ENCODE assay signal across 1 cellular context in the genomic region with DNA sequence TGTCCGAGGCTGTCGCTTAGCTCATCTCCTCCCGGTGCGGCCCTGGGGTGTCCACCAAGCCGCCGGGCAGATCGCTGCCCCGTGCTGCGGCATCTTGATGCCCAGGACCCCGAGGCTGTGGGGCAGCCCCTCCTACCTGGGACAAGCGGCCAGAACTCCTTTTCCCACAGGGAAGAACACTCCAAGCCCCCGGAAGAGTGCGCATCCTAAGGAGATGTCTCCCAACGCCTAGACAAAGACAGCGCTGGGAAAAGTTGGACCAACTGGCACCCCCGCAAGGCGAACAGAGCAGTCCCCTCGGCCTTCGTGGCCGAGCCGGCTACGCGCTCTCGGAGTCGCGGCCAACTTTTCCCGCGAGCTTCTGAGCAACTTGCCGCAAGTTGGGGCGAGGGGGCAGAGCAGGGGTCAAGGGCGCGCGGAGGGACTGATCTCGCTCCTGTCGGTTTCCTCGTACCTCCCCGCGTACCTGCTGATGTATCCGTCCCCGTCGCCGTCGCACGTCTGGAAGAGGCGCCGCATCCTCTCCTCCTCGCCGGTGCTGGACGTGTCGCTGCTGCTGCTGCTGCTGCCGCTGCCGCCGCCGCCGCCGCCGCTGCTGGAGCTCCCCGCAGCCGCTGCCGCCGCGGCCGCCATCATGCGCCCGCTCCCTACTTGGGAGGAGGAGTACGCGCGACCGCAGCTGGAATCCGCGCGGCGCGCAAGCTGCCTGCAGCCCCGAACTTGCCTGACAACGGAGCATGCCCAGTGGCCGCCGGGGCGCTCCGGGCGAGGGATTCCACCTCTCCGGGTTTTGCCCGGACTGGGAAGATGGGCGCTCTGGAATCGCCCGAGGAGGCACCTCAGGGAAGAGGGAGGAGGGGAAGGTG.
A peak's percentile ranks its signal among the peaks of the same experiment; 100 is the strongest.
TF ChIP-seq lines count a peak whose summit lies in the region.

A gene (minus strand): TSS at position 675 of the 866 bp plus-strand sequence.

TF ChIP-seq in WTC11, 78 proteins besides CTCF, POLR2A, EP300 and RAD21 (continued from another document and continues in another):
- TF ChIP-seq, protein P1, sequence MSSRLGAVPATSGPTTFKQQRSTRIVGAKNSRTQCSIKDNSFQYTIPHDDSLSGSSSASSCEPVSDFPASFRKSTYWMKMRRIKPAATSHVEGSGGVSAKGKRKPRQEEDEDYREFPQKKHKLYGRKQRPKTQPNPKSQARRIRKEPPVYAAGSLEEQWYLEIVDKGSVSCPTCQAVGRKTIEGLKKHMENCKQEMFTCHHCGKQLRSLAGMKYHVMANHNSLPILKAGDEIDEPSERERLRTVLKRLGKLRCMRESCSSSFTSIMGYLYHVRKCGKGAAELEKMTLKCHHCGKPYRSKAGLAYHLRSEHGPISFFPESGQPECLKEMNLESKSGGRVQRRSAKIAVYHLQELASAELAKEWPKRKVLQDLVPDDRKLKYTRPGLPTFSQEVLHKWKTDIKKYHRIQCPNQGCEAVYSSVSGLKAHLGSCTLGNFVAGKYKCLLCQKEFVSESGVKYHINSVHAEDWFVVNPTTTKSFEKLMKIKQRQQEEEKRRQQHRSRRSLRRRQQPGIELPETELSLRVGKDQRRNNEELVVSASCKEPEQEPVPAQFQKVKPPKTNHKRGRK (CRISPR knock-in tag; IDR thresholded peaks at IDR 0.05; ENCODE audit: borderline replicate concordance) = 0 out of 2 replicates have a peak, but pooled peaks have one; percentile 41
- TF ChIP-seq IRF2 (CRISPR knock-in tag; IDR thresholded peaks at IDR 0.05; ENCODE audit: borderline replicate concordance, low read depth) (no peak), FOXK1 (CRISPR knock-in tag; IDR thresholded peaks at IDR 0.05) (peak; percentile 61; the same call in 1 of the 2 replicates), FOXP1 (CRISPR knock-in tag; IDR thresholded peaks at IDR 0.05; ENCODE audit: borderline replicate concordance) (peak; percentile 94), HMGA2 (CRISPR knock-in tag; IDR thresholded peaks at IDR 0.05) (no peak), TCF7 (CRISPR knock-in tag; IDR thresholded peaks at IDR 0.05; ENCODE audit: low read depth) (0 out of 2 replicates have a peak, but pooled peaks have one; percentile 74), PRRX2 (CRISPR knock-in tag; IDR thresholded peaks at IDR 0.05) (no peak), MXD4 (CRISPR knock-in tag; IDR thresholded peaks at IDR 0.05; ENCODE audit: borderline replicate concordance) (no peak), NFATC4 (CRISPR knock-in tag; IDR thresholded peaks at IDR 0.05) (no peak), ZNF263 (CRISPR knock-in tag; IDR thresholded peaks at IDR 0.05; ENCODE audit: low read depth) (peak; percentile 70; the same call in 1 of the 2 replicates), NFYB (CRISPR knock-in tag; conservative IDR thresholded peaks at IDR 0.05; ENCODE audit: low read depth) (0 out of 2 replicates have a peak, but pooled peaks have one; percentile 18), CREM (CRISPR knock-in tag; IDR thresholded peaks at IDR 0.05) (peak; percentile 78; the same call in 1 of the 2 replicates), ZNF138 (CRISPR knock-in tag; conservative IDR thresholded peaks at IDR 0.05) (peak; percentile 77), OVOL2 (CRISPR knock-in tag; IDR thresholded peaks at IDR 0.05; ENCODE audit: borderline replicate concordance) (no peak), TP53 (CRISPR knock-in tag; IDR thresholded peaks at IDR 0.05) (no peak; the same call in 1 of the 2 replicates)
- TF ChIP-seq, protein P2, sequence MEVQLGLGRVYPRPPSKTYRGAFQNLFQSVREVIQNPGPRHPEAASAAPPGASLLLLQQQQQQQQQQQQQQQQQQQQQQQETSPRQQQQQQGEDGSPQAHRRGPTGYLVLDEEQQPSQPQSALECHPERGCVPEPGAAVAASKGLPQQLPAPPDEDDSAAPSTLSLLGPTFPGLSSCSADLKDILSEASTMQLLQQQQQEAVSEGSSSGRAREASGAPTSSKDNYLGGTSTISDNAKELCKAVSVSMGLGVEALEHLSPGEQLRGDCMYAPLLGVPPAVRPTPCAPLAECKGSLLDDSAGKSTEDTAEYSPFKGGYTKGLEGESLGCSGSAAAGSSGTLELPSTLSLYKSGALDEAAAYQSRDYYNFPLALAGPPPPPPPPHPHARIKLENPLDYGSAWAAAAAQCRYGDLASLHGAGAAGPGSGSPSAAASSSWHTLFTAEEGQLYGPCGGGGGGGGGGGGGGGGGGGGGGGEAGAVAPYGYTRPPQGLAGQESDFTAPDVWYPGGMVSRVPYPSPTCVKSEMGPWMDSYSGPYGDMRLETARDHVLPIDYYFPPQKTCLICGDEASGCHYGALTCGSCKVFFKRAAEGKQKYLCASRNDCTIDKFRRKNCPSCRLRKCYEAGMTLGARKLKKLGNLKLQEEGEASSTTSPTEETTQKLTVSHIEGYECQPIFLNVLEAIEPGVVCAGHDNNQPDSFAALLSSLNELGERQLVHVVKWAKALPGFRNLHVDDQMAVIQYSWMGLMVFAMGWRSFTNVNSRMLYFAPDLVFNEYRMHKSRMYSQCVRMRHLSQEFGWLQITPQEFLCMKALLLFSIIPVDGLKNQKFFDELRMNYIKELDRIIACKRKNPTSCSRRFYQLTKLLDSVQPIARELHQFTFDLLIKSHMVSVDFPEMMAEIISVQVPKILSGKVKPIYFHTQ (CRISPR knock-in tag; IDR thresholded peaks at IDR 0.05) = no peak
- TF ChIP-seq, protein P3, sequence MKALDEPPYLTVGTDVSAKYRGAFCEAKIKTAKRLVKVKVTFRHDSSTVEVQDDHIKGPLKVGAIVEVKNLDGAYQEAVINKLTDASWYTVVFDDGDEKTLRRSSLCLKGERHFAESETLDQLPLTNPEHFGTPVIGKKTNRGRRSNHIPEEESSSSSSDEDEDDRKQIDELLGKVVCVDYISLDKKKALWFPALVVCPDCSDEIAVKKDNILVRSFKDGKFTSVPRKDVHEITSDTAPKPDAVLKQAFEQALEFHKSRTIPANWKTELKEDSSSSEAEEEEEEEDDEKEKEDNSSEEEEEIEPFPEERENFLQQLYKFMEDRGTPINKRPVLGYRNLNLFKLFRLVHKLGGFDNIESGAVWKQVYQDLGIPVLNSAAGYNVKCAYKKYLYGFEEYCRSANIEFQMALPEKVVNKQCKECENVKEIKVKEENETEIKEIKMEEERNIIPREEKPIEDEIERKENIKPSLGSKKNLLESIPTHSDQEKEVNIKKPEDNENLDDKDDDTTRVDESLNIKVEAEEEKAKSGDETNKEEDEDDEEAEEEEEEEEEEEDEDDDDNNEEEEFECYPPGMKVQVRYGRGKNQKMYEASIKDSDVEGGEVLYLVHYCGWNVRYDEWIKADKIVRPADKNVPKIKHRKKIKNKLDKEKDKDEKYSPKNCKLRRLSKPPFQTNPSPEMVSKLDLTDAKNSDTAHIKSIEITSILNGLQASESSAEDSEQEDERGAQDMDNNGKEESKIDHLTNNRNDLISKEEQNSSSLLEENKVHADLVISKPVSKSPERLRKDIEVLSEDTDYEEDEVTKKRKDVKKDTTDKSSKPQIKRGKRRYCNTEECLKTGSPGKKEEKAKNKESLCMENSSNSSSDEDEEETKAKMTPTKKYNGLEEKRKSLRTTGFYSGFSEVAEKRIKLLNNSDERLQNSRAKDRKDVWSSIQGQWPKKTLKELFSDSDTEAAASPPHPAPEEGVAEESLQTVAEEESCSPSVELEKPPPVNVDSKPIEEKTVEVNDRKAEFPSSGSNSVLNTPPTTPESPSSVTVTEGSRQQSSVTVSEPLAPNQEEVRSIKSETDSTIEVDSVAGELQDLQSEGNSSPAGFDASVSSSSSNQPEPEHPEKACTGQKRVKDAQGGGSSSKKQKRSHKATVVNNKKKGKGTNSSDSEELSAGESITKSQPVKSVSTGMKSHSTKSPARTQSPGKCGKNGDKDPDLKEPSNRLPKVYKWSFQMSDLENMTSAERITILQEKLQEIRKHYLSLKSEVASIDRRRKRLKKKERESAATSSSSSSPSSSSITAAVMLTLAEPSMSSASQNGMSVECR (CRISPR knock-in tag; IDR thresholded peaks at IDR 0.05; ENCODE audit: borderline replicate concordance) = peak; percentile 11; the same call in 1 of the 2 replicates
- TF ChIP-seq, protein P4, sequence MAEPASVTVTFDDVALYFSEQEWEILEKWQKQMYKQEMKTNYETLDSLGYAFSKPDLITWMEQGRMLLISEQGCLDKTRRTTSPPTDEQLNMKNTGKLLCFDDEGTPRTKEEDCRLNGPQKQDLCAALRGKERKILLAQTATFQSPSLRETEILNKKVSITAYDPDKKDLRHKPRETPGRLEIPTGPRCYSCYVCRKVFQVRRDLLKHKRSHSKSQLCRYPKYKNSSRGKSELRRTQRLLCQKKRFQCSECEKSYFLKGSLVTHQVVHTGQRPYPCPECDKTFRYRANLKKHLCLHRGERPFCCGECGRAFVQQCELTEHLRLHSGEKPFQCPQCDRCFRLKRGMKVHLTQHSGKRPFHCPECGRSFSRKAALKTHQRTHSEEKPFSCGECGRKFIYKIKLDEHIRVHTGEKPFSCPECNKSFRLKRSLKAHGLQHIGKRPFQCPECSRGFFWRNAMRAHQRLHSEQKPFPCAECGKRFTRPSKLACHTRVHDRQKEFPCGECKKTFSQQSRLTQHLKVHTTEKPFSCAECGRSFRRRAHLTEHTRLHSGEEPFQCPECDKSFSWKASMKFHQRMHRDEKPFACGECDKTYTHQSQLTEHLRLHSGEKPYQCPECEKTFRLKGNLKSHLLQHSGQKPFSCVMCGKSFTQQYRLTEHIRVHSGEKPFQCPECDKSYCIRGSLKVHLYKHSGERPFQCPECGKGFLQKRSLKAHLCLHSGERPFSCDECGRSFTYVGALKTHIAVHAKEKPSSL (CRISPR knock-in tag; conservative IDR thresholded peaks at IDR 0.05) = no peak
- TF ChIP-seq, protein P5, sequence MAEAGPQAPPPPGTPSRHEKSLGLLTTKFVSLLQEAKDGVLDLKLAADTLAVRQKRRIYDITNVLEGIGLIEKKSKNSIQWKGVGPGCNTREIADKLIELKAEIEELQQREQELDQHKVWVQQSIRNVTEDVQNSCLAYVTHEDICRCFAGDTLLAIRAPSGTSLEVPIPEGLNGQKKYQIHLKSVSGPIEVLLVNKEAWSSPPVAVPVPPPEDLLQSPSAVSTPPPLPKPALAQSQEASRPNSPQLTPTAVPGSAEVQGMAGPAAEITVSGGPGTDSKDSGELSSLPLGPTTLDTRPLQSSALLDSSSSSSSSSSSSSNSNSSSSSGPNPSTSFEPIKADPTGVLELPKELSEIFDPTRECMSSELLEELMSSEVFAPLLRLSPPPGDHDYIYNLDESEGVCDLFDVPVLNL (CRISPR knock-in tag; IDR thresholded peaks at IDR 0.05; ENCODE audit: borderline replicate concordance, low read depth) = no peak; the same call in 1 of the 2 replicates
- TF ChIP-seq, protein P6, sequence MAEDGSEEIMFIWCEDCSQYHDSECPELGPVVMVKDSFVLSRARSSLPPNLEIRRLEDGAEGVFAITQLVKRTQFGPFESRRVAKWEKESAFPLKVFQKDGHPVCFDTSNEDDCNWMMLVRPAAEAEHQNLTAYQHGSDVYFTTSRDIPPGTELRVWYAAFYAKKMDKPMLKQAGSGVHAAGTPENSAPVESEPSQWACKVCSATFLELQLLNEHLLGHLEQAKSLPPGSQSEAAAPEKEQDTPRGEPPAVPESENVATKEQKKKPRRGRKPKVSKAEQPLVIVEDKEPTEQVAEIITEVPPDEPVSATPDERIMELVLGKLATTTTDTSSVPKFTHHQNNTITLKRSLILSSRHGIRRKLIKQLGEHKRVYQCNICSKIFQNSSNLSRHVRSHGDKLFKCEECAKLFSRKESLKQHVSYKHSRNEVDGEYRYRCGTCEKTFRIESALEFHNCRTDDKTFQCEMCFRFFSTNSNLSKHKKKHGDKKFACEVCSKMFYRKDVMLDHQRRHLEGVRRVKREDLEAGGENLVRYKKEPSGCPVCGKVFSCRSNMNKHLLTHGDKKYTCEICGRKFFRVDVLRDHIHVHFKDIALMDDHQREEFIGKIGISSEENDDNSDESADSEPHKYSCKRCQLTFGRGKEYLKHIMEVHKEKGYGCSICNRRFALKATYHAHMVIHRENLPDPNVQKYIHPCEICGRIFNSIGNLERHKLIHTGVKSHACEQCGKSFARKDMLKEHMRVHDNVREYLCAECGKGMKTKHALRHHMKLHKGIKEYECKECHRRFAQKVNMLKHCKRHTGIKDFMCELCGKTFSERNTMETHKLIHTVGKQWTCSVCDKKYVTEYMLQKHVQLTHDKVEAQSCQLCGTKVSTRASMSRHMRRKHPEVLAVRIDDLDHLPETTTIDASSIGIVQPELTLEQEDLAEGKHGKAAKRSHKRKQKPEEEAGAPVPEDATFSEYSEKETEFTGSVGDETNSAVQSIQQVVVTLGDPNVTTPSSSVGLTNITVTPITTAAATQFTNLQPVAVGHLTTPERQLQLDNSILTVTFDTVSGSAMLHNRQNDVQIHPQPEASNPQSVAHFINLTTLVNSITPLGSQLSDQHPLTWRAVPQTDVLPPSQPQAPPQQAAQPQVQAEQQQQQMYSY (CRISPR knock-in tag; IDR thresholded peaks at IDR 0.05) = peak; percentile 99
- TF ChIP-seq, protein P7, sequence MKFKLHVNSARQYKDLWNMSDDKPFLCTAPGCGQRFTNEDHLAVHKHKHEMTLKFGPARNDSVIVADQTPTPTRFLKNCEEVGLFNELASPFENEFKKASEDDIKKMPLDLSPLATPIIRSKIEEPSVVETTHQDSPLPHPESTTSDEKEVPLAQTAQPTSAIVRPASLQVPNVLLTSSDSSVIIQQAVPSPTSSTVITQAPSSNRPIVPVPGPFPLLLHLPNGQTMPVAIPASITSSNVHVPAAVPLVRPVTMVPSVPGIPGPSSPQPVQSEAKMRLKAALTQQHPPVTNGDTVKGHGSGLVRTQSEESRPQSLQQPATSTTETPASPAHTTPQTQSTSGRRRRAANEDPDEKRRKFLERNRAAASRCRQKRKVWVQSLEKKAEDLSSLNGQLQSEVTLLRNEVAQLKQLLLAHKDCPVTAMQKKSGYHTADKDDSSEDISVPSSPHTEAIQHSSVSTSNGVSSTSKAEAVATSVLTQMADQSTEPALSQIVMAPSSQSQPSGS (CRISPR knock-in tag; IDR thresholded peaks at IDR 0.05; ENCODE audit: borderline replicate concordance, low read depth) = no peak
- TF ChIP-seq, protein P8, sequence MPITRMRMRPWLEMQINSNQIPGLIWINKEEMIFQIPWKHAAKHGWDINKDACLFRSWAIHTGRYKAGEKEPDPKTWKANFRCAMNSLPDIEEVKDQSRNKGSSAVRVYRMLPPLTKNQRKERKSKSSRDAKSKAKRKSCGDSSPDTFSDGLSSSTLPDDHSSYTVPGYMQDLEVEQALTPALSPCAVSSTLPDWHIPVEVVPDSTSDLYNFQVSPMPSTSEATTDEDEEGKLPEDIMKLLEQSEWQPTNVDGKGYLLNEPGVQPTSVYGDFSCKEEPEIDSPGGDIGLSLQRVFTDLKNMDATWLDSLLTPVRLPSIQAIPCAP (CRISPR knock-in tag; IDR thresholded peaks at IDR 0.05) = no peak
- TF ChIP-seq, protein P9, sequence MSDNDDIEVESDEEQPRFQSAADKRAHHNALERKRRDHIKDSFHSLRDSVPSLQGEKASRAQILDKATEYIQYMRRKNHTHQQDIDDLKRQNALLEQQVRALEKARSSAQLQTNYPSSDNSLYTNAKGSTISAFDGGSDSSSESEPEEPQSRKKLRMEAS (CRISPR knock-in tag; IDR thresholded peaks at IDR 0.05) = peak; percentile 68
- TF ChIP-seq, protein P10, sequence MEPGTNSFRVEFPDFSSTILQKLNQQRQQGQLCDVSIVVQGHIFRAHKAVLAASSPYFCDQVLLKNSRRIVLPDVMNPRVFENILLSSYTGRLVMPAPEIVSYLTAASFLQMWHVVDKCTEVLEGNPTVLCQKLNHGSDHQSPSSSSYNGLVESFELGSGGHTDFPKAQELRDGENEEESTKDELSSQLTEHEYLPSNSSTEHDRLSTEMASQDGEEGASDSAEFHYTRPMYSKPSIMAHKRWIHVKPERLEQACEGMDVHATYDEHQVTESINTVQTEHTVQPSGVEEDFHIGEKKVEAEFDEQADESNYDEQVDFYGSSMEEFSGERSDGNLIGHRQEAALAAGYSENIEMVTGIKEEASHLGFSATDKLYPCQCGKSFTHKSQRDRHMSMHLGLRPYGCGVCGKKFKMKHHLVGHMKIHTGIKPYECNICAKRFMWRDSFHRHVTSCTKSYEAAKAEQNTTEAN (CRISPR knock-in tag; IDR thresholded peaks at IDR 0.05) = peak; percentile 71; the same call in 1 of the 2 replicates
